In genomic region chr10:21525367-21526183, GRCh38 we compare ENCODE assay signal across 8 cellular contexts. TPM values are rescaled to one million over a fixed set of nuclear protein-coding genes. Genes with fewer than 3 reads are reported as not detected.
DNase-seq lines count a peak whose midpoint lies in the region; ATAC-seq, FAIRE-seq and TF ChIP-seq lines count a peak whose summit lies in the region.

Gene SKIDA1 (minus strand): TSS chr10:21525682. CDS start chr10:21517822, 7,860 bp downstream.

- H3K4me1 ChIP-seq in GM23338 (ENCODE audit: insufficient read depth) (peaks cover 53% of the 10 kb centered on the region), Loucy (ENCODE audit: insufficient read depth, low read length, poor library complexity, severe bottlenecking) (peaks cover 30% of the 10 kb centered on the region), neuron (ENCODE audit: insufficient read depth, low read length) (peaks cover 57% of the 10 kb centered on the region), upper lobe of left lung (peaks cover 0 to 11% (median 4%) of the 10 kb centered on the region in 4 donors)

- ATAC-seq in GM23338 (peak; percentile 63), upper lobe of left lung (ENCODE audit: low FRiP score in 2 of 2) (peak; percentile 90 to 92)

- H3K4me3 ChIP-seq in GM23338, result peak within 1 kb of the TSS; percentile 60
- H3K4me3 ChIP-seq in Loucy (ENCODE audit: low read length, poor library complexity, severe bottlenecking), result peak within 1 kb of the TSS; percentile 85
- peak within 1 kb of the TSS; percentile 96 for H3K4me3 ChIP-seq in neuron (ENCODE audit: low read length)
- peak within 1 kb of the TSS; percentile 50 to 79 (median 63) for H3K4me3 ChIP-seq in upper lobe of left lung

- H3K4me3 Mint-ChIP-seq in GM23338, result peak within 1 kb of the TSS; percentile 91
- peak within 1 kb of the TSS; percentile 85 for H3K4me3 Mint-ChIP-seq in activated naive CD4-positive, alpha-beta T cell treated with anti-CD3 and anti-CD28 coated beads, Interleukin-2, amount 10 ng/mL, durations not matched to agents 7 days and 5 days

- H3K36me3 ChIP-seq in GM23338 (ENCODE audit: insufficient read depth) (no peaks in the 10 kb centered on the region), Loucy (ENCODE audit: insufficient read depth, low read length) (no peaks in the 10 kb centered on the region), neuron (ENCODE audit: insufficient read depth, low read length) (no peaks in the 10 kb centered on the region), upper lobe of left lung (no peaks in the 10 kb centered on the region)

- peak within 1 kb of the TSS; percentile 99 for H3K27ac Mint-ChIP-seq in GM23338
- H3K27ac Mint-ChIP-seq in activated naive CD4-positive, alpha-beta T cell treated with anti-CD3 and anti-CD28 coated beads, Interleukin-2, amount 10 ng/mL, durations not matched to agents 7 days and 5 days, result peak within 1 kb of the TSS; percentile 94

- no peak within 1 kb of the TSS for H2AFZ ChIP-seq in GM23338
- H2AFZ ChIP-seq in Loucy (ENCODE audit: low read length), result peak within 1 kb of the TSS; percentile 83
- no peak within 1 kb of the TSS for H2AFZ ChIP-seq in neuron (ENCODE audit: low read depth, low read length)

- H3K9me3 ChIP-seq in Loucy (ENCODE audit: insufficient read depth, low read depth, low read length) (no peaks in the 10 kb centered on the region), neuron (ENCODE audit: low read length) (no peaks in the 10 kb centered on the region), upper lobe of left lung (no peaks in the 10 kb centered on the region)

- peaks cover 8% of the 10 kb centered on the region; the same call in 1 of the 2 replicates for H3F3A ChIP-seq in GM23338 (replicated peaks; ENCODE audit: low read depth)
- 0 out of 2 replicates have a peak, but pooled peaks cover 15% of the 10 kb centered on the region for H3F3A ChIP-seq in Loucy (ENCODE audit: low read depth)

- H3K4me2 ChIP-seq in GM23338 (peak within 1 kb of the TSS; percentile 89), Loucy (ENCODE audit: low read depth, low read length, poor library complexity, severe bottlenecking) (peak within 1 kb of the TSS; percentile 62)

- H3K27me3 Mint-ChIP-seq in GM23338 (ENCODE audit: insufficient read depth, low read depth, poor library complexity), result peaks cover 24% of the 10 kb centered on the region
- peaks cover 69% of the 10 kb centered on the region for H3K27me3 Mint-ChIP-seq in activated naive CD4-positive, alpha-beta T cell treated with anti-CD3 and anti-CD28 coated beads, Interleukin-2, amount 10 ng/mL, durations not matched to agents 7 days and 5 days

- CTCF ChIA-PET in RWPE1 (lab: Yijun Ruan, JAX), result interaction anchor here (0.5 to 1.0 kb wide), 3 partner anchors 11 to 230 kb away, joined by 3 to 5 read pairs (median 3); no protein-coding TSS in a partner anchor
- CTCF ChIA-PET in activated naive CD4-positive, alpha-beta T cell treated with anti-CD3 and anti-CD28 coated beads, Interleukin-2, amount 10 ng/mL, durations not matched to agents 7 days and 5 days (lab: Charles Lee), result interaction anchor here (1.2 kb wide), 1 partner anchor 206 kb away, joined by 3 read pairs; no protein-coding TSS in a partner anchor

- H3K4me1 Mint-ChIP-seq in GM23338, result peaks cover 56% of the 10 kb centered on the region
- peaks cover 40% of the 10 kb centered on the region for H3K4me1 Mint-ChIP-seq in activated naive CD4-positive, alpha-beta T cell treated with anti-CD3 and anti-CD28 coated beads, Interleukin-2, amount 10 ng/mL, durations not matched to agents 7 days and 5 days

- peaks cover 7% of the 10 kb centered on the region for H3K27me3 ChIP-seq in GM23338 (ENCODE audit: insufficient read depth)
- H3K27me3 ChIP-seq in Loucy (ENCODE audit: insufficient read depth, low read length, poor library complexity, severe bottlenecking), result no peaks in the 10 kb centered on the region
- H3K27me3 ChIP-seq in neuron (ENCODE audit: insufficient read depth, low read length), result no peaks in the 10 kb centered on the region
- no peaks in the 10 kb centered on the region for H3K27me3 ChIP-seq in upper lobe of left lung

- H3K9me3 Mint-ChIP-seq in GM23338, result no peaks in the 10 kb centered on the region; the same call in 2 of the 3 replicates
- no peaks in the 10 kb centered on the region for H3K9me3 Mint-ChIP-seq in activated naive CD4-positive, alpha-beta T cell treated with anti-CD3 and anti-CD28 coated beads, Interleukin-2, amount 10 ng/mL, durations not matched to agents 7 days and 5 days

- H4K20me1 ChIP-seq in GM23338 (replicated peaks; ENCODE audit: insufficient read depth) (no peaks in the 10 kb centered on the region), Loucy (ENCODE audit: insufficient read depth, low read length, poor library complexity, severe bottlenecking) (no peaks in the 10 kb centered on the region)

- peak in 2 of 4 donors; percentile 43 to 49 for TF ChIP-seq POLR2A in upper lobe of left lung (IDR thresholded peaks at IDR 0.05)

- H3K36me3 Mint-ChIP-seq in GM23338 (ENCODE audit: low read depth), result no peaks in the 10 kb centered on the region; the same call in 2 of the 3 replicates
- H3K36me3 Mint-ChIP-seq in activated naive CD4-positive, alpha-beta T cell treated with anti-CD3 and anti-CD28 coated beads, Interleukin-2, amount 10 ng/mL, durations not matched to agents 7 days and 5 days, result peaks cover 6% of the 10 kb centered on the region

- DNase-seq in DMS53 treated with DMSO at 0.1 percent for 48 hours (lab: John Stamatoyannopoulos, UW; ENCODE audit: unreplicated experiment) (peak; percentile 88), GM23338 (ENCODE audit: low spot score) (peak; percentile 91), RWPE1 (ENCODE audit: low spot score) (peak; percentile 80), frontal cortex (ENCODE audit: low spot score in 2 of 2) (peak; percentile 74 to 81), upper lobe of left lung (peak; percentile 87 to 97)
- peak; percentile 65 for DNase-seq in activated naive CD4-positive, alpha-beta T cell treated with anti-CD3 and anti-CD28 coated beads, Interleukin-2, amount 10 ng/mL, durations not matched to agents 7 days and 5 days

- no peaks in the 10 kb centered on the region for H3K9me2 ChIP-seq in GM23338 (ENCODE audit: insufficient read depth)
- no peaks in the 10 kb centered on the region for H3K9me2 ChIP-seq in Loucy (replicated peaks; ENCODE audit: low read depth, low read length)

- no peak for FAIRE-seq in frontal cortex (lab: Jason Lieb, UNC)

- TF ChIP-seq CTCF in GM23338 (conservative IDR thresholded peaks at IDR 0.05; ENCODE audit: low read depth in 2 of 2) (no peak), Loucy (conservative IDR thresholded peaks at IDR 0.05; ENCODE audit: low read length) (no peak), RWPE1 (conservative IDR thresholded peaks at IDR 0.05; ENCODE audit: low read depth) (no peak), upper lobe of left lung (IDR thresholded peaks at IDR 0.05) (no peak)

- no peaks in the 10 kb centered on the region; the same call in 1 of the 2 replicates for H3K79me2 ChIP-seq in GM23338 (replicated peaks; ENCODE audit: insufficient read depth)
- peaks cover 16% of the 10 kb centered on the region for H3K79me2 ChIP-seq in Loucy (ENCODE audit: insufficient read depth, low read length)

- peak within 1 kb of the TSS; percentile 98 for H3K9ac ChIP-seq in Loucy (ENCODE audit: low read depth, low read length, poor library complexity, severe bottlenecking)

- WGBS in upper lobe of left lung, 2 donors, result 1 to 2% methylated on average over 24 to 44 of the region's 64 CpGs

- no peak for TF ChIP-seq EP300 in upper lobe of left lung (IDR thresholded peaks at IDR 0.05)

- H3K27ac ChIP-seq in GM23338 (ENCODE audit: low read depth) (peak within 1 kb of the TSS; percentile 98), RWPE1 (peak within 1 kb of the TSS; percentile 99), upper lobe of left lung (peak within 1 kb of the TSS; percentile 97 to 99 (median 98))

- POLR2A ChIA-PET in RWPE1 (lab: Yijun Ruan, JAX; ENCODE audit: low non-redundant PET), result interaction anchor here (0.6 kb wide), 1 partner anchor 176 kb away, joined by 6 read pairs; no protein-coding TSS in a partner anchor

TF ChIP-seq in GM23338, 12 proteins besides CTCF, POLR2A, EP300 and RAD21:
- peak; percentile 51 for TF ChIP-seq POLR2AphosphoS5 (IDR thresholded peaks at IDR 0.05; ENCODE audit: low read depth)
- no peak for TF ChIP-seq STAT1 (IDR thresholded peaks at IDR 0.05; ENCODE audit: unreplicated experiment)

RNA-seq across cellular contexts. Expression of gene SKIDA1, which starts in this region (rescaled TPM):
- 2.3 and 3.5 TPM in 2 replicates for total RNA-seq in GM23338 (2014; rRNA removed; shearing (Covaris generic))
- polyA plus RNA-seq in GM23338 (2016; fragmentation: Nextera tagmentation; extraction: Ambion mirVana), result 0.94 and 1.5 TPM in 2 replicates
- 11.0 TPM for total RNA-seq in frontal cortex
- total RNA-seq in upper lobe of left lung, result 1 to 10 TPM in 2 of 6 donors, under 1 TPM in 4; under 0.01 to 1.6 (median 0.86) TPM

Comparison
In these comparisons a context has a peak if more than half of its experiments do, and no peak if none do; other contexts are left out.
1. Peak in every context shown above with its lines: DNase-seq, ATAC-seq, H3K4me3 ChIP-seq and H3K27ac ChIP-seq.